8 cellular contexts compared by ENCODE assay signal in genomic region chr7:75738604-75738974, GRCh38. TPM values are rescaled to one million over a fixed set of nuclear protein-coding genes. Genes with fewer than 3 reads are reported as not detected.
DNase-seq lines count a peak whose midpoint lies in the region; ATAC-seq, FAIRE-seq and TF ChIP-seq lines count a peak whose summit lies in the region.

TSS of gene HIP1 (minus strand) at chr7:75738941. CDS start at chr7:75738920, 21 bp downstream.

- H3K27ac ChIP-seq in A549 = peak within 1 kb of the TSS; percentile 91

- CTCF ChIA-PET in A549 (lab: Yijun Ruan, JAX) = interaction anchor here (0.5 to 2.7 kb wide), 2 partner anchors 24 to 697 kb away, joined by 3 to 15 read pairs; no protein-coding TSS in a partner anchor

- POLR2A ChIA-PET in A549 (lab: Yijun Ruan, JAX) = no interaction called here

- FAIRE-seq in A549 (lab: Jason Lieb, UNC) = no peak

- H3K4me3 ChIP-seq in A549 = peak within 1 kb of the TSS; percentile 97
- H3K4me3 ChIP-seq in WI38 (ENCODE audit: low read depth, low read length) = peak within 1 kb of the TSS; percentile 95

- no peaks in the 10 kb centered on the region for H3K9me3 ChIP-seq in A549

- DNase-seq in A549 (ENCODE audit: low read depth in 1 of 2, low spot score in 1 of 2) = no peak
- no peak for DNase-seq in Right ventricle myocardium superior
- DNase-seq in pulmonary artery endothelial cell (ENCODE audit: low read depth, low spot score) = no peak
- no peak for DNase-seq in putamen (ENCODE audit: low spot score)
- DNase-seq in stimulated activated CD4-positive, alpha-beta T cell treated with anti-CD3 and anti-CD28 coated beads, Interleukin-15, amount 100 ng/mL, for 24 hours = no peak

- WGBS in A549 (ENCODE audit: missing lambda C conversion rate) = 1% methylated on average over 22 of the region's 30 CpGs

- H3K4me1 ChIP-seq in A549 = peaks cover 47% of the 10 kb centered on the region

- peak within 1 kb of the TSS; percentile 94 for H3K4me2 ChIP-seq in A549

- intact Hi-C loops in Right ventricle myocardium superior (cut with DNase I) = no loop called here

- ATAC-seq in A549 = peak in 1 of 2 experiments; percentile 36; a peak in 2 of 6 replicates
- ATAC-seq in GM21717 (IDR thresholded peaks at IDR 0.05; ENCODE audit: unreplicated experiment) = peak; percentile 11
- no peak for ATAC-seq in Right ventricle myocardium superior (ENCODE audit: poor library complexity)
- ATAC-seq in HG03108 (IDR thresholded peaks at IDR 0.05; ENCODE audit: unreplicated experiment) = no peak

- no peak for TF ChIP-seq RAD21 in A549 (conservative IDR thresholded peaks at IDR 0.05 in 1 of 2, IDR thresholded peaks at IDR 0.05 in 1 of 2)

- TF ChIP-seq POLR2A in A549 (IDR thresholded peaks at IDR 0.05; ENCODE audit: low read length) = peak; percentile 31; the same call in 1 of the 2 replicates

- TF ChIP-seq EP300 in A549 (IDR thresholded peaks at IDR 0.05) = no peak

- TF ChIP-seq CTCF in A549 (IDR thresholded peaks at IDR 0.05) (no peak), WI38 (IDR thresholded peaks at IDR 0.05; ENCODE audit: low read depth, low read length) (no peak)

TF ChIP-seq in A549, 52 proteins besides CTCF, POLR2A, EP300 and RAD21:
- TF ChIP-seq, protein P1, sequence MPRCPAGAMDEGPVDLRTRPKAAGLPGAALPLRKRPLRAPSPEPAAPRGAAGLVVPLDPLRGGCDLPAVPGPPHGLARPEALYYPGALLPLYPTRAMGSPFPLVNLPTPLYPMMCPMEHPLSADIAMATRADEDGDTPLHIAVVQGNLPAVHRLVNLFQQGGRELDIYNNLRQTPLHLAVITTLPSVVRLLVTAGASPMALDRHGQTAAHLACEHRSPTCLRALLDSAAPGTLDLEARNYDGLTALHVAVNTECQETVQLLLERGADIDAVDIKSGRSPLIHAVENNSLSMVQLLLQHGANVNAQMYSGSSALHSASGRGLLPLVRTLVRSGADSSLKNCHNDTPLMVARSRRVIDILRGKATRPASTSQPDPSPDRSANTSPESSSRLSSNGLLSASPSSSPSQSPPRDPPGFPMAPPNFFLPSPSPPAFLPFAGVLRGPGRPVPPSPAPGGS (IDR thresholded peaks at IDR 0.05) = no peak
- TF ChIP-seq PHF8 (IDR thresholded peaks at IDR 0.05; ENCODE audit: borderline replicate concordance, low read depth) (peak; percentile 46; the same call in 1 of the 2 replicates), CBX2 (IDR thresholded peaks at IDR 0.05; ENCODE audit: borderline replicate concordance, low read depth) (no peak), HOXB13 (CRISPR knock-in tag; IDR thresholded peaks at IDR 0.05; ENCODE audit: low read depth) (no peak), RNF2 (IDR thresholded peaks at IDR 0.05; ENCODE audit: borderline replicate concordance, low read depth) (no peak)
- TF ChIP-seq, protein P2, sequence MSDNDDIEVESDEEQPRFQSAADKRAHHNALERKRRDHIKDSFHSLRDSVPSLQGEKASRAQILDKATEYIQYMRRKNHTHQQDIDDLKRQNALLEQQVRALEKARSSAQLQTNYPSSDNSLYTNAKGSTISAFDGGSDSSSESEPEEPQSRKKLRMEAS (IDR thresholded peaks at IDR 0.05) = 0 out of 2 replicates have a peak, but pooled peaks have one; percentile 3
TF ChIP-seq in A549: peak in this region for 2.

RNA-seq across cellular contexts. Expression of gene HIP1, which starts in this region (rescaled TPM):
- 33.4 and 39.0 TPM in 2 replicates for polyA plus RNA-seq in A549 (2011; rRNA removed)
- 27.4 and 35.7 TPM in 2 replicates for polyA plus RNA-seq in A549 (2012; cell fraction: cytosol; rRNA removed)
- polyA plus RNA-seq in A549 (2012; cell fraction: nucleus; rRNA removed) = 31.5 and 36.7 TPM in 2 replicates
- polyA plus RNA-seq in A549 (2017; fragmentation: RNase III; extraction: RNeasy Plus Mini Kit Qiagen cat#74134 plus additional on column Dnase treatment) = 17.3 to 19.6 TPM (median 19.0 TPM) in 3 replicates
- 56.5 and 69.9 TPM in 2 replicates for polyA minus RNA-seq in A549 (2011; rRNA and poly(A)+ RNA removed)
- 15.6 TPM for total RNA-seq in Right ventricle myocardium superior
- total RNA-seq in pulmonary artery endothelial cell = 15.6 and 32.2 TPM in 2 replicates
